35 cellular contexts compared by ENCODE assay signal in genomic region chr13:96027496-96027895, GRCh38.
"Had no signal": no experiment of that assay in that cellular context is flagged by ENCODE, and none has a peak within 500 bp of the region (broad histone marks: within the 10 kb centered on the region; RNA-seq: fewer than 3 reads in every experiment).

No MANE protein-coding gene starts in this region.

- H3K4me3 ChIP-seq: MG63 had no signal

- DNase-seq: Kasumi-1, MG63, MM.1S, MV-4-11, NCI-H1048, NCI-H1092, NCI-H1092 treated with DMSO at 0.1 percent for 48 hours, NCI-H1105, NCI-H1105 treated with DMSO at 0.1 percent for 48 hours, NCI-H1417, NCI-H1417 treated with DMSO at 0.1 percent for 48 hours, NCI-H1436, NCI-H1436 treated with DMSO at 0.1 percent for 48 hours, NCI-H146, NCI-H1694, NCI-H1694 treated with DMSO at 0.1 percent for 48 hours, NCI-H187, NCI-H187 treated with DMSO at 0.1 percent for 48 hours, NCI-H1930, NCI-H2029, NCI-H2029 treated with DMSO at 0.1 percent for 48 hours, NCI-H2081, NCI-H2081 treated with DMSO at 0.1 percent for 48 hours, NCI-H2107, NCI-H2171, NCI-H2171 treated with DMSO at 0.1 percent for 48 hours, NCI-H2227 treated with DMSO at 0.1 percent for 48 hours, NCI-H226, NCI-H345, NCI-H446, NCI-H446 treated with DMSO at 0.1 percent for 48 hours, NCI-H510A, NCI-H510A treated with DMSO at 0.1 percent for 48 hours, NCI-H524, NCI-H524 treated with DMSO at 0.1 percent for 48 hours had no signal

- H3K9me3 ChIP-seq: MG63 had no signal

- H3K27me3 ChIP-seq: MG63 had no signal
